In the genomic region with DNA sequence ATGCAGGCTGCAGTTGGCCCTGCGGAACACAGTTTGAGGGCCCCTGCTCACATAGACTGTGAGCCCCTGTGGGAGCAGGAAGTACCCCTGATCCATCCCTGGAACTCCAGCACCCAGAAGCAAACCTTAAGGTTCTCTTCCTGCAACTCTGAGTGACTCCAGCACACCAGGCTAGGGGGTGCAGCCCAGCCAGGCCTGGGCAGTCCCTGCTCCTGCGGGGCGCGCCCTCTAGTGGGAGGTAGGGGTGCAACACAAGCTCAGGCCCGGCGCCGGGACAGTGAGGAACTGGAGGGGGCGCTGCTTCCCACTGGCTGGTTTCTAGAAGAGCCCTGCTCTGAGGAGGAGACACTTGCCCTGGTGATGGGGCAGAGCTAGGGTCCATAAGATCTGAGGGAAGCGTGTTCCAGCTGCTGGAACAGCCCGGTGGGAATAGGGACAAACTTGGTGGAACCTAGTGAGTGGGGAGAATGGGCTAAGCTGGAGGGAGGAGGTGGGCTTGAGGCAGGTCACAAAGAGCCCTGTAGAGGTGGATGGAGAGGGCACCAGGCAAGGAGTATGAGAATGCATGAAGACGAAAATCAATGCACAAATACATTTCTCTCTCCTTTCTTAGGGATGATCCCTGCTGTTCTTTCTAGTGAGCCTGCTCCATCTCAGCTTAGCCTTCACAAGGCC, we compare ENCODE assay signal across 8 cellular contexts. TPM values are rescaled to one million over a fixed set of nuclear protein-coding genes. Genes with fewer than 3 reads are reported as not detected.
A peak's percentile ranks its signal among the peaks of the same experiment; 100 is the strongest.
DNase-seq lines count a peak whose midpoint lies in the region; ATAC-seq and TF ChIP-seq lines count a peak whose summit lies in the region.

No MANE protein-coding gene starts in this region.

- in situ Hi-C loops in GM13977 (cut with MboI; ENCODE audit: low pct_unique_long_range_greater_than_20kb, low sequenced_read_pairs, unreplicated experiment) = loop anchor here (25.0 kb wide), 1 partner anchor 622 kb away; a partner anchor contains a TSS

- peaks cover 0 to 6% of the 10 kb centered on the region in 2 donors for H3K4me1 ChIP-seq in naive thymus-derived CD4-positive, alpha-beta T cell (ENCODE audit: control insufficient read depth in 2 of 2, insufficient read depth in 2 of 2, low read length in 2 of 2)
- H3K4me1 ChIP-seq in upper lobe of right lung = peaks cover 9% of the 10 kb centered on the region

- CTCF ChIA-PET in activated CD4-positive, alpha-beta T cell treated with anti-CD3 and anti-CD28 coated beads, Interleukin-2, amount 10 ng/mL, durations not matched to agents 7 days and 5 days (lab: Charles Lee) = interaction anchor here (0.6 to 1.5 kb wide), 6 partner anchors 10 to 1843 kb away, joined by 3 to 11 read pairs (median 4); no protein-coding TSS in a partner anchor
- CTCF ChIA-PET in naive thymus-derived CD4-positive, alpha-beta T cell (lab: Charles Lee) = no interaction called here

- H3K27ac ChIP-seq in 22Rv1 (no peak overlapping the region), upper lobe of right lung (no peak overlapping the region)
- no peak overlapping the region for H3K27ac ChIP-seq in naive thymus-derived CD4-positive, alpha-beta T cell (ENCODE audit: low read depth, low read length)

- intact Hi-C loops in naive thymus-derived CD4-positive, alpha-beta T cell (cut with micrococcal nuclease) = loop anchor here (10.0 kb wide), 4 partner anchors 655 to 1845 kb away; a partner anchor contains a TSS
- intact Hi-C loops in upper lobe of right lung (cut with DNase I) = no loop called here

- no peaks in the 10 kb centered on the region for H3K27me3 ChIP-seq in naive thymus-derived CD4-positive, alpha-beta T cell (ENCODE audit: control insufficient read depth in 2 of 2, insufficient read depth in 2 of 2, low read length in 2 of 2)
- no peaks in the 10 kb centered on the region for H3K27me3 ChIP-seq in upper lobe of right lung

- no peak overlapping the region for H3K4me3 Mint-ChIP-seq in activated CD4-positive, alpha-beta T cell treated with anti-CD3 and anti-CD28 coated beads, Interleukin-2, amount 10 ng/mL, durations not matched to agents 7 days and 5 days
- no peak overlapping the region for H3K4me3 Mint-ChIP-seq in naive thymus-derived CD4-positive, alpha-beta T cell

- H3K4me1 Mint-ChIP-seq in activated CD4-positive, alpha-beta T cell treated with anti-CD3 and anti-CD28 coated beads, Interleukin-2, amount 10 ng/mL, durations not matched to agents 7 days and 5 days = peaks cover 28% of the 10 kb centered on the region
- H3K4me1 Mint-ChIP-seq in naive thymus-derived CD4-positive, alpha-beta T cell = peaks cover 15 to 34% (median 28%) of the 10 kb centered on the region in 7 donors

- H3K4me3 ChIP-seq in naive thymus-derived CD4-positive, alpha-beta T cell (ENCODE audit: low read length) = no peak overlapping the region
- no peak overlapping the region for H3K4me3 ChIP-seq in upper lobe of right lung

- TF ChIP-seq CTCF in 22Rv1 (IDR thresholded peaks at IDR 0.05) (peak; percentile 97), GM13977 (IDR thresholded peaks at IDR 0.05; ENCODE audit: extremely low read depth, insufficient read depth, missing control alignments) (peak; percentile 93), upper lobe of right lung (IDR thresholded peaks at IDR 0.05) (peak; percentile 71)

- H3K36me3 ChIP-seq in naive thymus-derived CD4-positive, alpha-beta T cell (ENCODE audit: control insufficient read depth in 2 of 3, insufficient read depth in 3 of 3, low read length in 3 of 3) = peaks cover 0 to 11% (median 0%) of the 10 kb centered on the region in 3 experiments
- no peaks in the 10 kb centered on the region for H3K36me3 ChIP-seq in upper lobe of right lung

- no peaks in the 10 kb centered on the region for H3K9me3 Mint-ChIP-seq in activated CD4-positive, alpha-beta T cell treated with anti-CD3 and anti-CD28 coated beads, Interleukin-2, amount 10 ng/mL, durations not matched to agents 7 days and 5 days
- H3K9me3 Mint-ChIP-seq in naive thymus-derived CD4-positive, alpha-beta T cell = no peaks in the 10 kb centered on the region

- H3K36me3 Mint-ChIP-seq in activated CD4-positive, alpha-beta T cell treated with anti-CD3 and anti-CD28 coated beads, Interleukin-2, amount 10 ng/mL, durations not matched to agents 7 days and 5 days (ENCODE audit: low read depth) = peaks cover 31% of the 10 kb centered on the region
- peaks cover 17 to 43% (median 33%) of the 10 kb centered on the region in 5 donors for H3K36me3 Mint-ChIP-seq in naive thymus-derived CD4-positive, alpha-beta T cell

- DNase-seq in GM13977 (ENCODE audit: low spot score) (peak; percentile 40), NCI-H226 (peak; percentile 49), upper lobe of right lung (peak; percentile 78), OCI-M2 (lab: John Stamatoyannopoulos, UW; ENCODE audit: unreplicated experiment) (no peak)
- peak; percentile 59 for DNase-seq in activated CD4-positive, alpha-beta T cell treated with anti-CD3 and anti-CD28 coated beads, Interleukin-2, amount 10 ng/mL, durations not matched to agents 7 days and 5 days
- DNase-seq in effector CD8-positive, alpha-beta T cell (lab: John Stamatoyannopoulos, UW) = peak; percentile 24
- DNase-seq in naive thymus-derived CD4-positive, alpha-beta T cell = peak in 8 of 9 donors; percentile 17 to 58 (median 32)

- no peaks in the 10 kb centered on the region for H3K27me3 Mint-ChIP-seq in activated CD4-positive, alpha-beta T cell treated with anti-CD3 and anti-CD28 coated beads, Interleukin-2, amount 10 ng/mL, durations not matched to agents 7 days and 5 days
- no peaks in the 10 kb centered on the region for H3K27me3 Mint-ChIP-seq in naive thymus-derived CD4-positive, alpha-beta T cell

- POLR2A ChIA-PET in activated CD4-positive, alpha-beta T cell treated with anti-CD3 and anti-CD28 coated beads, Interleukin-2, amount 10 ng/mL, durations not matched to agents 7 days and 5 days (lab: Charles Lee) = no interaction called here
- POLR2A ChIA-PET in naive thymus-derived CD4-positive, alpha-beta T cell (lab: Charles Lee) = no interaction called here

- ATAC-seq in naive thymus-derived CD4-positive, alpha-beta T cell = peak; percentile 71
- peak; percentile 86 for ATAC-seq in upper lobe of right lung

- H3K9me3 ChIP-seq in naive thymus-derived CD4-positive, alpha-beta T cell (ENCODE audit: control insufficient read depth in 2 of 3, low read length in 3 of 3) = no peaks in the 10 kb centered on the region
- no peaks in the 10 kb centered on the region for H3K9me3 ChIP-seq in upper lobe of right lung

- no peak overlapping the region for H3K27ac Mint-ChIP-seq in activated CD4-positive, alpha-beta T cell treated with anti-CD3 and anti-CD28 coated beads, Interleukin-2, amount 10 ng/mL, durations not matched to agents 7 days and 5 days
- peak overlapping the region in 2 of 9 donors; percentile 62 to 67 for H3K27ac Mint-ChIP-seq in naive thymus-derived CD4-positive, alpha-beta T cell

RNA-seq across cellular contexts. Expression of a gene that starts 5.0 kb away (rescaled TPM):
- 1 to 10 TPM; 9.3 to 9.4 TPM for total RNA-seq in activated CD4-positive, alpha-beta T cell treated with anti-CD3 and anti-CD28 coated beads, Interleukin-2, amount 10 ng/mL, durations not matched to agents 7 days and 5 days
- total RNA-seq in naive thymus-derived CD4-positive, alpha-beta T cell = 10 to 100 TPM in 4 of 5 experiments, 1 to 10 TPM in 1; 8.0 to 15.4 (median 11.8) TPM
- 1 to 10 TPM; 6.7 to 7.6 TPM for polyA plus RNA-seq in naive thymus-derived CD4-positive, alpha-beta T cell
- 14.8 TPM for total RNA-seq in upper lobe of right lung

RNA-seq across cellular contexts. Expression of a gene that starts 37.1 kb away (rescaled TPM):
- 1 to 10 TPM; 1.1 to 2.2 TPM for total RNA-seq in activated CD4-positive, alpha-beta T cell treated with anti-CD3 and anti-CD28 coated beads, Interleukin-2, amount 10 ng/mL, durations not matched to agents 7 days and 5 days
- total RNA-seq in naive thymus-derived CD4-positive, alpha-beta T cell = 1 to 10 TPM in 1 of 5 experiments, not detected in 4; 3.0 TPM
- polyA plus RNA-seq in naive thymus-derived CD4-positive, alpha-beta T cell = 1 to 10 TPM in 1 of 2 donors, not detected in 1; 1.3 TPM
- total RNA-seq in upper lobe of right lung = 1.1 TPM
